In the genomic region with DNA sequence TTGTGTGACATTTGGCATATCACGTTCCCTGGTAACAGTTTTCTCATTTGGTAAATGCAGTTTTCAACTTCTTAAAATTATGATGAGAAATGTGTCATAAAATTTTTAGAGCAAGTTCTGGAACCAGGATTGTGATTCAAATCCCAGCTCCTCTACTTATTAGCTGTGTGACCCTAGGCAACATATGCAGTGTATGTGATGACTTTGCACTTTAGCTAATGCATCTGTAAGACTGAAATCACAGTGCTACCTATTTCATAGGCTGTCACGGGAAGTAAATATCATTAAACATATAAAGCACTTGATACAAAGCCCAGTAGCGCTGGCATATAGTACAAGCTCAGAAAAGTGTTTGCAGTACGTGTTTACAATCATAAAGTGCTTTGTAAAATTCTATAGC, we compare ENCODE assay signal across 29 cellular contexts.
"Had no signal": no experiment of that assay in that cellular context is flagged by ENCODE, and none has a peak within 500 bp of the region (broad histone marks: within the 10 kb centered on the region; RNA-seq: fewer than 3 reads in every experiment).

No MANE protein-coding gene starts in this region.

- H3K79me2 ChIP-seq: hepatocyte had no signal

- H3K4me1 ChIP-seq: adrenal gland, body of pancreas, colonic mucosa, esophagus muscularis mucosa, gastroesophageal sphincter, heart right ventricle had no signal

- DNase-seq: activated B cell treated with CpG ODN at 0.5 μM for 24 hours; activated CD4-positive, alpha-beta T cell treated with anti-CD3 and anti-CD28 coated beads for 48 hours; activated CD4-positive, alpha-beta T cell treated with anti-CD3 and anti-CD28 coated beads, Interleukin-2, amount 50 U/mL, for 1 hour; activated CD4-positive, alpha-beta T cell treated with anti-CD3 and anti-CD28 coated beads, Interleukin-2, amount 50 U/mL, for 48 hours; activated CD8-positive, alpha-beta memory T cell treated with anti-CD3 and anti-CD28 coated beads for 24 hours; activated CD8-positive, alpha-beta T cell treated with anti-CD3 and anti-CD28 coated beads for 36 hours; activated effector memory CD4-positive, alpha-beta T cell treated with Interleukin-2 at 50 U/mL for 16 hours; activated naive CD4-positive, alpha-beta T cell treated with anti-CD3 and anti-CD28 coated beads for 36 hours; activated naive CD8-positive, alpha-beta T cell treated with anti-CD3 and anti-CD28 coated beads for 36 hours; activated naive CD8-positive, alpha-beta T cell treated with anti-CD3 and anti-CD28 coated beads, Interleukin-2, amount 50 U/mL, for 24 hours; activated T-cell treated with anti-CD3 and anti-CD28 coated beads, Interleukin-2, amount 50 U/mL, for 4 hours; adrenal gland; amygdala; aorta; body of pancreas; caudate nucleus; colonic mucosa; effector CD8-positive, alpha-beta T cell; endodermal cell; erythroblast; foreskin melanocyte; heart right ventricle; T1000; WERI-Rb-1 had no signal

- H3K4me3 ChIP-seq: adrenal gland, body of pancreas, colonic mucosa, esophagus muscularis mucosa, gastroesophageal sphincter, heart right ventricle, hepatocyte had no signal

- H3K36me3 ChIP-seq: adrenal gland, colonic mucosa, esophagus muscularis mucosa, gastroesophageal sphincter, heart right ventricle, WERI-Rb-1 had no signal

- ATAC-seq: activated CD4-positive, CD25-positive, alpha-beta regulatory T cell treated with anti-CD3 and anti-CD28 coated beads, Interleukin-2, amount 50 U/mL, for 24 hours; activated CD8-positive, alpha-beta T cell treated with anti-CD3 and anti-CD28 coated beads for 36 hours; activated naive CD8-positive, alpha-beta T cell treated with anti-CD3 and anti-CD28 coated beads, Interleukin-2, amount 50 U/mL, for 24 hours; activated T-cell treated with anti-CD3 and anti-CD28 coated beads, Interleukin-2, amount 50 U/mL, for 4 hours; activated T-helper 17 cell treated with anti-CD3 and anti-CD28 coated beads, Interleukin-2, amount 50 U/mL, for 72 hours; body of pancreas; gastroesophageal sphincter; heart right ventricle had no signal

- H3K9me3 ChIP-seq: adrenal gland, body of pancreas, colonic mucosa, esophagus muscularis mucosa, gastroesophageal sphincter had no signal

- H3K27me3 ChIP-seq: adrenal gland, body of pancreas, colonic mucosa, esophagus muscularis mucosa, gastroesophageal sphincter, heart right ventricle, hepatocyte had no signal

- H2AFZ ChIP-seq: hepatocyte had no signal

- H3K27ac ChIP-seq: adrenal gland, body of pancreas, colonic mucosa, esophagus muscularis mucosa, gastroesophageal sphincter, heart right ventricle, hepatocyte, WERI-Rb-1 had no signal

- H3K4me2 ChIP-seq: hepatocyte had no signal
